2 cellular contexts compared by ENCODE assay signal in genomic region chr1:22681564-22682276, GRCh38.
TF ChIP-seq lines count a peak whose summit lies in the region.

No MANE protein-coding gene starts in this region.

TF ChIP-seq in SK-N-SH, 30 proteins besides CTCF, POLR2A, EP300 and RAD21:
- TF ChIP-seq MAX (IDR thresholded peaks at IDR 0.05; ENCODE audit: low read depth) (no peak), FOXJ3 (CRISPR knock-in tag; IDR thresholded peaks at IDR 0.05) (peak; percentile 34; the same call in 1 of the 2 replicates), CHD2 (IDR thresholded peaks at IDR 0.05; ENCODE audit: low read length, partially characterized antibody) (peak; percentile 70), YY1 (IDR thresholded peaks at IDR 0.05; ENCODE audit: low read depth) (no peak), EZH2phosphoT487 (IDR thresholded peaks at IDR 0.05; ENCODE audit: borderline replicate concordance, low read depth) (no peak), RCOR1 (IDR thresholded peaks at IDR 0.05; ENCODE audit: low read length) (peak; percentile 82; the same call in 1 of the 2 replicates), NRF1 (IDR thresholded peaks at IDR 0.05; ENCODE audit: low read depth, low read length) (no peak), TCF12 (IDR thresholded peaks at IDR 0.05) (peak; percentile 65), FOSL2 (IDR thresholded peaks at IDR 0.05; ENCODE audit: borderline replicate concordance, low read depth) (no peak), SIN3A (IDR thresholded peaks at IDR 0.05; ENCODE audit: borderline replicate concordance, low read depth, low read length) (no peak), ELF1 (IDR thresholded peaks at IDR 0.05) (no peak), NFIC (IDR thresholded peaks at IDR 0.05; ENCODE audit: borderline replicate concordance) (no peak), GATA2 (CRISPR knock-in tag; IDR thresholded peaks at IDR 0.05) (peak; percentile 86), SMC3 (IDR thresholded peaks at IDR 0.05; ENCODE audit: low read depth, low read length) (no peak), JUND (IDR thresholded peaks at IDR 0.05) (no peak), POLR2AphosphoS5 (IDR thresholded peaks at IDR 0.05; ENCODE audit: low read depth, low read length) (no peak)

TF ChIP-seq in K562, 482 proteins besides CTCF, POLR2A, EP300 and RAD21:
- TF ChIP-seq MEIS2 (IDR thresholded peaks at IDR 0.05; ENCODE audit: partially characterized antibody) (peak; percentile 59), PBX2 (CRISPR knock-in tag; IDR thresholded peaks at IDR 0.05; ENCODE audit: low read depth) (no peak), PBX2 (tag; conservative IDR thresholded peaks at IDR 0.05; ENCODE audit: low read depth) (peak; percentile 42), ZNF398 (CRISPR knock-in tag; IDR thresholded peaks at IDR 0.05) (no peak), ARHGAP35 (IDR thresholded peaks at IDR 0.05; ENCODE audit: partially characterized antibody) (no peak), MXI1 (IDR thresholded peaks at IDR 0.05; ENCODE audit: low read depth, low read length) (no peak), EGR1 (conservative IDR thresholded peaks at IDR 0.05) (peak; percentile 81), ZKSCAN8 (CRISPR knock-in tag; IDR thresholded peaks at IDR 0.05) (peak; percentile 62; the same call in 1 of the 2 replicates), PKNOX1 (IDR thresholded peaks at IDR 0.05) (peak; percentile 41; the same call in 1 of the 2 replicates), BCLAF1 (IDR thresholded peaks at IDR 0.05; ENCODE audit: borderline replicate concordance in 1 of 2, control insufficient read depth in 1 of 2, low read depth in 2 of 2, low read length in 1 of 2) (no peak)
